Comparison of ENCODE assay signal across 8 cellular contexts in the genomic region with DNA sequence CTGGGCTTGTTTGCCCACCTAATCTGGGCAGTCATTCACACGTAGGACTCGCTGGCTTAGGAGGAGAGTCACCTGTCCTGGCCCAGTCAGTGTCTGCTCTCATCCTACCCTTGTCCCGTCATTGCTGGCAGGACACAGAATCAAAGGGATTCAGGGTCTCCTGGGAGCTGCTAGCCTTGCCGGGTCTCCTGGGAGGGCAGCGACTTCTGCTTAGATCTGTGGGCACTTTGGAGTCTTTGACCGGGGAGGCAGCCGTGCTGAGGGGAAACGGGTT. TPM values are rescaled to one million over a fixed set of nuclear protein-coding genes. Genes with fewer than 3 reads are reported as not detected.
DNase-seq lines count a peak whose midpoint lies in the region; ATAC-seq, FAIRE-seq and TF ChIP-seq lines count a peak whose summit lies in the region.

No MANE protein-coding gene starts in this region.

- TF ChIP-seq CTCF in kidney (IDR thresholded peaks at IDR 0.05; ENCODE audit: borderline replicate concordance, extremely low read depth, insufficient read depth) (no peak), tibial artery (IDR thresholded peaks at IDR 0.05) (no peak)

- no peak for FAIRE-seq in kidney (lab: Jason Lieb, UNC)

- peak overlapping the region; percentile 92 to 98 for H3K27ac ChIP-seq in kidney (ENCODE audit: low read depth in 2 of 2, low read length in 2 of 2)
- H3K27ac ChIP-seq in tibial artery: peak overlapping the region; percentile 94 to 95

- no peak for DNase-seq in activated T-cell treated with anti-CD3 and anti-CD28 coated beads, Interleukin-2, amount 50 U/mL, for 4 hours
- DNase-seq in activated T-cell treated with anti-CD3 and anti-CD28 coated beads for 4 hours (no peak), kidney (no peak), tibial artery (no peak), NCI-H146 (lab: John Stamatoyannopoulos, UW) (no peak)
- DNase-seq in activated T-helper 1 cell treated with anti-CD3 and anti-CD28 coated beads, Interleukin-12 subunit alpha, Interleukin-12 subunit beta, Interleukin-2, Interleukin-4 antibody, amounts not matched to agents 30 ng/mL and 10 ng/mL and 1 ng/mL, durations not matched to agents 14 hours and 24 hours and 36 hours (ENCODE audit: low spot score): no peak

- peak overlapping the region; percentile 74 for H3K4me3 Mint-ChIP-seq in activated T-cell treated with anti-CD3 and anti-CD28 coated beads, Interleukin-2, amount 50 U/mL, for 4 hours
- peak overlapping the region; percentile 52 for H3K4me3 Mint-ChIP-seq in activated T-helper 1 cell treated with anti-CD3 and anti-CD28 coated beads, Interleukin-12 subunit alpha, Interleukin-12 subunit beta, Interleukin-2, Interleukin-4 antibody, amounts not matched to agents 30 ng/mL and 10 ng/mL and 1 ng/mL, durations not matched to agents 14 hours and 24 hours and 36 hours

- no peaks in the 10 kb centered on the region for H3K36me3 Mint-ChIP-seq in activated T-cell treated with anti-CD3 and anti-CD28 coated beads, Interleukin-2, amount 50 U/mL, for 4 hours (ENCODE audit: insufficient read depth)
- H3K36me3 Mint-ChIP-seq in activated T-helper 1 cell treated with anti-CD3 and anti-CD28 coated beads, Interleukin-12 subunit alpha, Interleukin-12 subunit beta, Interleukin-2, Interleukin-4 antibody, amounts not matched to agents 30 ng/mL and 10 ng/mL and 1 ng/mL, durations not matched to agents 14 hours and 24 hours and 36 hours (ENCODE audit: low read depth): peaks cover 3% of the 10 kb centered on the region

- no peaks in the 10 kb centered on the region for H3K27me3 Mint-ChIP-seq in activated T-cell treated with anti-CD3 and anti-CD28 coated beads, Interleukin-2, amount 50 U/mL, for 4 hours (ENCODE audit: low read depth)
- H3K27me3 Mint-ChIP-seq in activated T-helper 1 cell treated with anti-CD3 and anti-CD28 coated beads, Interleukin-12 subunit alpha, Interleukin-12 subunit beta, Interleukin-2, Interleukin-4 antibody, amounts not matched to agents 30 ng/mL and 10 ng/mL and 1 ng/mL, durations not matched to agents 14 hours and 24 hours and 36 hours (ENCODE audit: insufficient read depth): no peaks in the 10 kb centered on the region

- H3K9ac ChIP-seq in kidney (ENCODE audit: low read length in 2 of 2): peak overlapping the region; percentile 2 to 89

- H3K4me1 ChIP-seq in kidney (ENCODE audit: control insufficient read depth in 1 of 2, insufficient read depth in 1 of 2, low read depth in 1 of 2, low read length in 2 of 2): peaks cover 48 to 54% of the 10 kb centered on the region in 2 donors
- H3K4me1 ChIP-seq in tibial artery: peaks cover 3 to 87% (median 61%) of the 10 kb centered on the region in 4 donors

- H3K27ac Mint-ChIP-seq in activated T-helper 1 cell treated with anti-CD3 and anti-CD28 coated beads, Interleukin-12 subunit alpha, Interleukin-12 subunit beta, Interleukin-2, Interleukin-4 antibody, amounts not matched to agents 30 ng/mL and 10 ng/mL and 1 ng/mL, durations not matched to agents 14 hours and 24 hours and 36 hours: peak overlapping the region; percentile 94

- H3K4me1 Mint-ChIP-seq in activated T-cell treated with anti-CD3 and anti-CD28 coated beads, Interleukin-2, amount 50 U/mL, for 4 hours (ENCODE audit: low read depth): peaks cover 64% of the 10 kb centered on the region
- peaks cover 73% of the 10 kb centered on the region for H3K4me1 Mint-ChIP-seq in activated T-helper 1 cell treated with anti-CD3 and anti-CD28 coated beads, Interleukin-12 subunit alpha, Interleukin-12 subunit beta, Interleukin-2, Interleukin-4 antibody, amounts not matched to agents 30 ng/mL and 10 ng/mL and 1 ng/mL, durations not matched to agents 14 hours and 24 hours and 36 hours (ENCODE audit: low read depth)

- H3K27me3 ChIP-seq in tibial artery: no peaks in the 10 kb centered on the region

- H3K4me3 ChIP-seq in kidney (ENCODE audit: low read length in 2 of 2) (peak overlapping the region; percentile 20 to 50), tibial artery (peak overlapping the region; percentile 66 to 71)

- no peaks in the 10 kb centered on the region for H3K9me3 Mint-ChIP-seq in activated T-cell treated with anti-CD3 and anti-CD28 coated beads, Interleukin-2, amount 50 U/mL, for 4 hours
- no peaks in the 10 kb centered on the region for H3K9me3 Mint-ChIP-seq in activated T-helper 1 cell treated with anti-CD3 and anti-CD28 coated beads, Interleukin-12 subunit alpha, Interleukin-12 subunit beta, Interleukin-2, Interleukin-4 antibody, amounts not matched to agents 30 ng/mL and 10 ng/mL and 1 ng/mL, durations not matched to agents 14 hours and 24 hours and 36 hours

- intact Hi-C loops in activated T-helper 1 cell treated with anti-CD3 and anti-CD28 coated beads, Interleukin-12 subunit alpha, Interleukin-12 subunit beta, Interleukin-2, Interleukin-4 antibody, amounts not matched to agents 30 ng/mL and 10 ng/mL and 1 ng/mL, durations not matched to agents 14 hours and 24 hours and 36 hours (cut with micrococcal nuclease): loop anchor here (1.0 to 5.0 kb wide), 3 partner anchors 12 to 393 kb away; a partner anchor contains a TSS
- intact Hi-C loops in kidney (cut with DNase I): no loop called here
- intact Hi-C loops in tibial artery (cut with DNase I; ENCODE audit: low total_unique reads): loop anchor here (5.0 kb wide), 1 partner anchor 1207 kb away; no protein-coding TSS in a partner anchor

- H3K9me3 ChIP-seq in kidney (ENCODE audit: control insufficient read depth in 1 of 2, low read length in 2 of 2) (no peaks in the 10 kb centered on the region), tibial artery (no peaks in the 10 kb centered on the region)

- no peak for ATAC-seq in activated T-cell treated with anti-CD3 and anti-CD28 coated beads, Interleukin-2, amount 50 U/mL, for 4 hours
- ATAC-seq in HG03135 (IDR thresholded peaks at IDR 0.05; ENCODE audit: unreplicated experiment) (no peak), HG02938 (IDR thresholded peaks at IDR 0.05; ENCODE audit: unreplicated experiment) (no peak)

- H3K36me3 ChIP-seq in kidney (ENCODE audit: control insufficient read depth in 1 of 2, insufficient read depth in 2 of 2, low read length in 2 of 2) (no peaks in the 10 kb centered on the region), tibial artery (no peaks in the 10 kb centered on the region)

RNA-seq across cellular contexts. Expression of a gene that starts 12.6 kb away (rescaled TPM):
- total RNA-seq in activated T-cell treated with anti-CD3 and anti-CD28 coated beads, Interleukin-2, amount 50 U/mL, for 4 hours: 10 to 100 TPM; 19.9 to 22.4 (median 20.1) TPM
- total RNA-seq in activated T-helper 1 cell treated with anti-CD3 and anti-CD28 coated beads, Interleukin-12 subunit alpha, Interleukin-12 subunit beta, Interleukin-2, Interleukin-4 antibody, amounts not matched to agents 30 ng/mL and 10 ng/mL and 1 ng/mL, durations not matched to agents 14 hours and 24 hours and 36 hours: 31.1 and 32.3 TPM in 2 replicates
- total RNA-seq in kidney: 50.5 TPM
- polyA plus RNA-seq in kidney (ENCODE audit: insufficient read depth, low read depth, low replicate concordance): 6.7 TPM
